In the genomic region with DNA sequence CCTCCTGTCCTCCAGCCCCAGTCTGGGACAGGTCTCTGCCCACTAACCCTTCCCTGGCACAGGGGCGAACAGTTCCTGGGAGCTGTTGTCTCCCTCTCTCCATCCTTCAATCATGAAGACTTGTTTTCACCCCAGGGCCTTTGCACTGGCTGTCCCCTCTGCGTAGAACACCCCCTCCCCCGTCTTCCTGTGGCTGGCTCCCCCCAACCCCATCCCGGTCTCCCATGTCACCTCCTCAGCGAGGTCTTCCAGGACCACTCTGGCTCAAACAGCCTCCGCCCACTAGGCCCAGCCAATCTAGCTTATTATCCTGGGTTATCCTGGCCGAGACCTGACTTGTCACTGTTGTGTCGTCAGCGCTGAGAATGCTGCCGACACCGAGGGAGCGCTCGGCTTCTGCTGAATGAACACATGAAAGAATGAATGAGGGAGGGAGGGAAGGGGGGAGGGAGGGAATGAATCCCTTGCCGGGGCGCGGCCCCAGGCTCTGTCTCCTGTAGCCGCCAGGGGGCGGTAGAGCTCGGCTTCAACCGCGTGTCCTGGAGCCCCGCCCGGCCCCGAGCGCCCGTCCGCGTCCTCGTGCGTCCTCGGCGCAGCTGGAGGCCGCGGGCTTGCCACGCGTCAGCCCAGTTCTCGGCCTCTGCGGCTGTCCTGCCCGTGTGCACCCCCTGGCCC, we compare ENCODE assay signal across 8 cellular contexts. TPM values are rescaled to one million over a fixed set of nuclear protein-coding genes. Genes with fewer than 3 reads are reported as not detected.
DNase-seq lines count a peak whose midpoint lies in the region; ATAC-seq and TF ChIP-seq lines count a peak whose summit lies in the region.
"Not testable (repeated sequence)": the region's sequence is repeated elsewhere in the genome, so short reads cannot be mapped to it uniquely, and the experiment has no call there.

No MANE protein-coding gene starts in this region.

- H3K27me3 Mint-ChIP-seq in activated T-helper 17 cell treated with anti-CD3 and anti-CD28 coated beads, Interleukin-2, amount 50 U/mL, for 72 hours, result not testable (repeated sequence)

- H3K27ac ChIP-seq in BLaER1 (peak overlapping the region; percentile 38; the same call in 1 of the 2 replicates), gastroesophageal sphincter (peak overlapping the region in 3 of 4 donors; percentile 76 to 81 (median 76)), mesodermal cell (ENCODE audit: low read depth, low read length, severe bottlenecking) (peak overlapping the region; percentile 49)
- not testable (repeated sequence) for H3K27ac ChIP-seq in RWPE2 (ENCODE audit: poor library complexity, severe bottlenecking)

- H3K9me3 ChIP-seq in BLaER1; RWPE2 (ENCODE audit: severe bottlenecking); gastroesophageal sphincter; mesodermal cell (ENCODE audit: control insufficient read depth, low read length): not testable (repeated sequence)

- not testable (repeated sequence) for H3K9me3 Mint-ChIP-seq in activated T-helper 17 cell treated with anti-CD3 and anti-CD28 coated beads, Interleukin-2, amount 50 U/mL, for 72 hours; stimulated activated effector memory CD8-positive, alpha-beta T cell treated with anti-CD3 and anti-CD28 coated beads, Interleukin-12 subunit alpha, Interleukin-12 subunit beta, amount 100 ng/mL, for 72 hours

- H3K4me1 Mint-ChIP-seq in activated T-helper 17 cell treated with anti-CD3 and anti-CD28 coated beads, Interleukin-2, amount 50 U/mL, for 72 hours; stimulated activated effector memory CD8-positive, alpha-beta T cell treated with anti-CD3 and anti-CD28 coated beads, Interleukin-12 subunit alpha, Interleukin-12 subunit beta, amount 100 ng/mL, for 72 hours: not testable (repeated sequence)

- H4K20me1 ChIP-seq in BLaER1, result peaks cover 24% of the 10 kb centered on the region

- H3K27me3 ChIP-seq in BLaER1; RWPE2 (ENCODE audit: insufficient read depth, poor library complexity, severe bottlenecking); gastroesophageal sphincter: not testable (repeated sequence)

- H3K36me3 ChIP-seq in BLaER1, result peaks cover 42% of the 10 kb centered on the region
- not testable (repeated sequence) for H3K36me3 ChIP-seq in RWPE2 (ENCODE audit: low read depth)
- peaks cover 0 to 40% of the 10 kb centered on the region in 2 donors for H3K36me3 ChIP-seq in gastroesophageal sphincter
- H3K36me3 ChIP-seq in mesodermal cell (ENCODE audit: control insufficient read depth, insufficient read depth, low read length), result peaks cover 17% of the 10 kb centered on the region

- peak; percentile 70 for ATAC-seq in GM19463 (IDR thresholded peaks at IDR 0.05; ENCODE audit: unreplicated experiment)
- peak; percentile 69 for ATAC-seq in HG02884 (IDR thresholded peaks at IDR 0.05; ENCODE audit: unreplicated experiment)
- peak; percentile 70 for ATAC-seq in RWPE2 (ENCODE audit: low read depth)
- peak; percentile 86 for ATAC-seq in activated T-helper 17 cell treated with anti-CD3 and anti-CD28 coated beads, Interleukin-2, amount 50 U/mL, for 72 hours (replicated peaks)
- ATAC-seq in gastroesophageal sphincter, result peak; percentile 81
- ATAC-seq in stimulated activated effector memory CD8-positive, alpha-beta T cell treated with anti-CD3 and anti-CD28 coated beads, Interleukin-12 subunit alpha, Interleukin-12 subunit beta, amount 100 ng/mL, for 72 hours, result peak; percentile 78

- H3K4me1 ChIP-seq in BLaER1, result peaks cover 79% of the 10 kb centered on the region
- not testable (repeated sequence) for H3K4me1 ChIP-seq in RWPE2 (ENCODE audit: insufficient read depth, poor library complexity, severe bottlenecking); mesodermal cell (ENCODE audit: control insufficient read depth, insufficient read depth, low read length, poor library complexity, severe bottlenecking)
- peaks cover 0 to 11% (median 4%) of the 10 kb centered on the region in 3 donors for H3K4me1 ChIP-seq in gastroesophageal sphincter

- not testable (repeated sequence) for TF ChIP-seq CTCF in RWPE2 (IDR thresholded peaks at IDR 0.05; ENCODE audit: poor library complexity, severe bottlenecking)
- peak in 1 of 4 experiments; percentile 29 for TF ChIP-seq CTCF in gastroesophageal sphincter (IDR thresholded peaks at IDR 0.05)

- WGBS in gastroesophageal sphincter (ENCODE audit: low coverage in 1 of 2), 2 donors, result 51% methylated on average over 3 of the region's 39 CpGs; no CpG with 5 or more reads in 1 of the 2 donors
- WGBS in mesodermal cell (ENCODE audit: insufficient coverage in 2 of 2), 2 experiments, result 49% methylated on average over 4 of the region's 39 CpGs; no CpG with 5 or more reads in 1 of the 2 experiments

- TF ChIP-seq POLR2A in gastroesophageal sphincter (IDR thresholded peaks at IDR 0.05), result not testable (repeated sequence)

- not testable (repeated sequence) for H3K27ac Mint-ChIP-seq in activated T-helper 17 cell treated with anti-CD3 and anti-CD28 coated beads, Interleukin-2, amount 50 U/mL, for 72 hours; stimulated activated effector memory CD8-positive, alpha-beta T cell treated with anti-CD3 and anti-CD28 coated beads, Interleukin-12 subunit alpha, Interleukin-12 subunit beta, amount 100 ng/mL, for 72 hours

- H3K4me3 Mint-ChIP-seq in activated T-helper 17 cell treated with anti-CD3 and anti-CD28 coated beads, Interleukin-2, amount 50 U/mL, for 72 hours; stimulated activated effector memory CD8-positive, alpha-beta T cell treated with anti-CD3 and anti-CD28 coated beads, Interleukin-12 subunit alpha, Interleukin-12 subunit beta, amount 100 ng/mL, for 72 hours: not testable (repeated sequence)

- not testable (repeated sequence) for TF ChIP-seq EP300 in gastroesophageal sphincter (IDR thresholded peaks at IDR 0.05)

- not testable (repeated sequence) for DNase-seq in RWPE2 (ENCODE audit: low spot score); stimulated activated effector memory CD8-positive, alpha-beta T cell treated with anti-CD3 and anti-CD28 coated beads, Interleukin-12 subunit alpha, Interleukin-12 subunit beta, amount 100 ng/mL, for 72 hours (ENCODE audit: low spot score in 2 of 2)

- H3K4me3 ChIP-seq in BLaER1 (peak overlapping the region; percentile 57; the same call in 1 of the 2 replicates), gastroesophageal sphincter (peak overlapping the region in 1 of 2 donors; percentile 36), mesodermal cell (ENCODE audit: extremely low read depth, insufficient read depth, low read length, poor library complexity, severe bottlenecking) (peak overlapping the region; percentile 2)
- not testable (repeated sequence) for H3K4me3 ChIP-seq in RWPE2 (ENCODE audit: severe bottlenecking)

- peaks cover 26% of the 10 kb centered on the region for H3K36me3 Mint-ChIP-seq in activated T-helper 17 cell treated with anti-CD3 and anti-CD28 coated beads, Interleukin-2, amount 50 U/mL, for 72 hours (ENCODE audit: low read depth)
- H3K36me3 Mint-ChIP-seq in stimulated activated effector memory CD8-positive, alpha-beta T cell treated with anti-CD3 and anti-CD28 coated beads, Interleukin-12 subunit alpha, Interleukin-12 subunit beta, amount 100 ng/mL, for 72 hours, result peaks cover 41% of the 10 kb centered on the region

- peak overlapping the region; percentile 83 for H3K4me2 ChIP-seq in BLaER1

- not testable (repeated sequence) for H3K9ac ChIP-seq in BLaER1

RNA-seq across cellular contexts. Expression of a gene that starts 31.8 kb away (rescaled TPM):
- total RNA-seq in activated T-helper 17 cell treated with anti-CD3 and anti-CD28 coated beads, Interleukin-2, amount 50 U/mL, for 72 hours, result 100 to 1,000 TPM; 107 to 112 TPM
- 10 to 100 TPM; 18.3 to 46.2 (median 35.2) TPM for total RNA-seq in gastroesophageal sphincter
- polyA plus RNA-seq in mesodermal cell (2013, experiment 1 of 2), result 30.0 TPM
- 25.6 TPM for polyA plus RNA-seq in mesodermal cell (2013, experiment 2 of 2)

RNA-seq across cellular contexts. Expression of a gene that starts 59.8 kb away (rescaled TPM):
- total RNA-seq in activated T-helper 17 cell treated with anti-CD3 and anti-CD28 coated beads, Interleukin-2, amount 50 U/mL, for 72 hours, result under 1 TPM in 1 of 2 donors, not detected in 1; 0.05 TPM
- total RNA-seq in gastroesophageal sphincter, result 1 to 10 TPM in 3 of 4 donors, under 1 TPM in 1; 0.78 to 3.1 (median 1.9) TPM
- 0.96 TPM for polyA plus RNA-seq in mesodermal cell (2013, experiment 1 of 2)
- polyA plus RNA-seq in mesodermal cell (2013, experiment 2 of 2), result 0.81 TPM
